ENCODE assay signal across 8 cellular contexts in genomic region chr7:138865843-138866242, GRCh38.
DNase-seq lines count a peak whose midpoint lies in the region; ATAC-seq, FAIRE-seq and TF ChIP-seq lines count a peak whose summit lies in the region.

No MANE protein-coding gene starts in this region.

- no peak overlapping the region for H3K14ac ChIP-seq in H1 (ENCODE audit: insufficient read length)

- H3K4ac ChIP-seq in H1 (replicated peaks; ENCODE audit: insufficient read length, low read depth, low read length), result no peak overlapping the region

- H3K9ac ChIP-seq in H1 (replicated peaks in 1 of 4; ENCODE audit: extremely low read depth in 1 of 4, low read depth in 3 of 4, low read length in 3 of 4), result no peak overlapping the region

- peaks cover 2% of the 10 kb centered on the region for H3K27me3 Mint-ChIP-seq in GM23338 (ENCODE audit: insufficient read depth, low read depth, poor library complexity)

- H3K27me3 ChIP-seq in BJ (ENCODE audit: control insufficient read depth, insufficient read depth, low read length) (no peaks in the 10 kb centered on the region), GM23338 (ENCODE audit: insufficient read depth) (no peaks in the 10 kb centered on the region), H1 (replicated peaks in 1 of 4; ENCODE audit: control insufficient read depth in 3 of 4, extremely low read depth in 1 of 4, insufficient read depth in 3 of 4, low read length in 3 of 4) (no peaks in the 10 kb centered on the region), upper lobe of left lung (no peaks in the 10 kb centered on the region)

- H3K4me1 ChIP-seq in GM23338 (ENCODE audit: insufficient read depth) (no peaks in the 10 kb centered on the region), H1 (replicated peaks in 1 of 4; ENCODE audit: control insufficient read depth in 3 of 4, insufficient read depth in 4 of 4, low read length in 3 of 4) (no peaks in the 10 kb centered on the region), upper lobe of left lung (no peaks in the 10 kb centered on the region)

- no peaks in the 10 kb centered on the region for H3K9me2 ChIP-seq in GM23338 (ENCODE audit: insufficient read depth)

- H3K27ac ChIP-seq in GM23338 (ENCODE audit: low read depth) (no peak overlapping the region), H1 (ENCODE audit: low read depth, low read length) (no peak overlapping the region), upper lobe of left lung (no peak overlapping the region)

- H3F3A ChIP-seq in GM23338 (replicated peaks; ENCODE audit: low read depth), result no peaks in the 10 kb centered on the region

- no peak overlapping the region for H2BK5ac ChIP-seq in H1 (ENCODE audit: low read depth, low read length)

- no peak overlapping the region for H2AK5ac ChIP-seq in H1 (ENCODE audit: low read depth, low read length)

- H3K9me3 Mint-ChIP-seq in GM23338, result no peaks in the 10 kb centered on the region

- CTCF ChIA-PET in BJ (lab: Yijun Ruan, JAX) (interaction anchor here (1.2 kb wide), 1 partner anchor 9 kb away, joined by 3 read pairs; no protein-coding TSS in a partner anchor), H1 (lab: Charles Lee; ENCODE audit: partially characterized antibody) (no interaction called here)

- no peak overlapping the region for H4K8ac ChIP-seq in H1 (ENCODE audit: extremely low read depth, insufficient read depth, low read length)

- TF ChIP-seq EP300 in H1 (IDR thresholded peaks at IDR 0.05; ENCODE audit: borderline replicate concordance in 1 of 2, low read depth in 2 of 2, low read length in 2 of 2) (no peak), upper lobe of left lung (IDR thresholded peaks at IDR 0.05) (no peak)

- H4K91ac ChIP-seq in H1 (replicated peaks; ENCODE audit: insufficient read length, low read length), result no peak overlapping the region

- 82% methylated on average over 4 of the region's 4 CpGs; no CpG with 5 or more reads in 1 of the 2 experiments for WGBS in H1 (ENCODE audit: extremely low coverage in 1 of 2, insufficient coverage in 1 of 2, insufficient read length in 1 of 2, insufficient replicate concordance in 2 of 2, low coverage in 1 of 2, low lambda C conversion rate in 2 of 2, missing lambda C conversion rate in 1 of 2), 2 experiments
- 56 to 66% methylated on average over 4 of the region's 4 CpGs for WGBS in upper lobe of left lung, 2 donors

- TF ChIP-seq CTCF in BJ (IDR thresholded peaks at IDR 0.05; ENCODE audit: insufficient read depth, low read depth, low read length), result 0 out of 2 replicates have a peak, but pooled peaks have one; percentile 19
- peak; percentile 57 to 82 for TF ChIP-seq CTCF in GM23338 (conservative IDR thresholded peaks at IDR 0.05; ENCODE audit: low read depth in 2 of 2)
- TF ChIP-seq CTCF in H1 (IDR thresholded peaks at IDR 0.05; ENCODE audit: control extremely low read depth in 1 of 3, insufficient read depth in 1 of 3, low read depth in 1 of 3, low read length in 3 of 3), result peak; percentile 36 to 73 (median 60)
- no peak for TF ChIP-seq CTCF in upper lobe of left lung (IDR thresholded peaks at IDR 0.05)

- peak; percentile 87 to 94 for TF ChIP-seq RAD21 in H1 (IDR thresholded peaks at IDR 0.05 in 1 of 2, conservative IDR thresholded peaks at IDR 0.05 in 1 of 2; ENCODE audit: low read depth in 2 of 2, low read length in 2 of 2)

- no peak overlapping the region for H3K56ac ChIP-seq in H1 (replicated peaks; ENCODE audit: insufficient read length, low read depth, low read length)

- H3K79me2 ChIP-seq in GM23338 (replicated peaks; ENCODE audit: insufficient read depth), result no peaks in the 10 kb centered on the region
- no peaks in the 10 kb centered on the region for H3K79me2 ChIP-seq in H1 (ENCODE audit: control insufficient read depth in 1 of 2, insufficient read depth in 2 of 2, low read length in 2 of 2)

- POLR2A ChIA-PET in BJ (lab: Charles Lee), result no interaction called here
- POLR2A ChIA-PET in H1 (lab: Charles Lee; ENCODE audit: partially characterized antibody), result no interaction called here

- H3K79me1 ChIP-seq in H1 (ENCODE audit: low read depth, low read length), result no peaks in the 10 kb centered on the region

- H2BK120ac ChIP-seq in H1 (replicated peaks; ENCODE audit: low read depth, low read length), result no peak overlapping the region

- DNase-seq in BJ (ENCODE audit: low read depth) (no peak), GM23338 (ENCODE audit: low spot score) (peak; percentile 54), T follicular helper cell (ENCODE audit: low read depth) (peak; percentile 17), H1 (ENCODE audit: low read depth in 1 of 2, low spot score in 2 of 2) (peak in 1 of 2 experiments; percentile 58), NCI-H2227 (lab: John Stamatoyannopoulos, UW; ENCODE audit: unreplicated experiment) (no peak), upper lobe of left lung (no peak)

- TF ChIP-seq POLR2A in H1 (IDR thresholded peaks at IDR 0.05; ENCODE audit: control extremely low read depth in 1 of 2, low read depth in 2 of 2, low read length in 2 of 2) (no peak), upper lobe of left lung (IDR thresholded peaks at IDR 0.05) (no peak)

- no peaks in the 10 kb centered on the region for H3K4me1 Mint-ChIP-seq in GM23338

- peak; percentile 81 for ATAC-seq in GM23338
- no peak for ATAC-seq in HG02852 (IDR thresholded peaks at IDR 0.05; ENCODE audit: unreplicated experiment)
- ATAC-seq in upper lobe of left lung (ENCODE audit: low FRiP score in 2 of 2), result no peak
- no peak for ATAC-seq in HG03139 (IDR thresholded peaks at IDR 0.05; ENCODE audit: unreplicated experiment)

- no peak overlapping the region for H2BK20ac ChIP-seq in H1 (ENCODE audit: low read length)

- no peak overlapping the region for H3K18ac ChIP-seq in H1 (ENCODE audit: extremely low read depth, low read length)

- H3K36me3 Mint-ChIP-seq in GM23338 (ENCODE audit: low read depth), result peaks cover 49% of the 10 kb centered on the region

- no peak overlapping the region for H2BK15ac ChIP-seq in H1 (ENCODE audit: low read length)

- no peak overlapping the region for H2BK12ac ChIP-seq in H1 (ENCODE audit: low read depth, low read length)

- no peak overlapping the region for H3K27ac Mint-ChIP-seq in GM23338

- H3K23ac ChIP-seq in H1 (ENCODE audit: insufficient read length), result no peak overlapping the region

- H2AFZ ChIP-seq in GM23338, result no peak overlapping the region
- H2AFZ ChIP-seq in H1 (ENCODE audit: low read length), result no peak overlapping the region

- FAIRE-seq in H1 (lab: Jason Lieb, UNC), result no peak

- no peaks in the 10 kb centered on the region for H3K23me2 ChIP-seq in H1 (ENCODE audit: low read depth, low read length)

- no peak overlapping the region for H3K4me3 ChIP-seq in BJ (ENCODE audit: low read depth, low read length)
- H3K4me3 ChIP-seq in GM23338, result no peak overlapping the region
- no peak overlapping the region for H3K4me3 ChIP-seq in H1 (ENCODE audit: extremely low read depth in 1 of 4, insufficient read depth in 2 of 4, low read depth in 3 of 4, low read length in 4 of 4)
- H3K4me3 ChIP-seq in upper lobe of left lung, result no peak overlapping the region

- H3K4me2 ChIP-seq in GM23338 (no peak overlapping the region), H1 (ENCODE audit: insufficient read depth in 1 of 2, low read depth in 2 of 2, low read length in 2 of 2) (no peak overlapping the region)

- no peak overlapping the region for H3K4me3 Mint-ChIP-seq in GM23338

- H4K20me1 ChIP-seq in GM23338 (replicated peaks; ENCODE audit: insufficient read depth) (no peaks in the 10 kb centered on the region), H1 (replicated peaks in 1 of 2; ENCODE audit: control insufficient read depth in 1 of 2, insufficient read depth in 2 of 2, low read length in 2 of 2) (no peaks in the 10 kb centered on the region)

- no peak overlapping the region for H4K5ac ChIP-seq in H1 (ENCODE audit: insufficient read length, low read depth, low read length)

- H3K36me3 ChIP-seq in BJ (ENCODE audit: control insufficient read depth, insufficient read depth, low read length) (peaks cover 11% of the 10 kb centered on the region), GM23338 (ENCODE audit: insufficient read depth) (no peaks in the 10 kb centered on the region; the same call in 1 of the 2 replicates), H1 (ENCODE audit: control insufficient read depth in 2 of 4, insufficient read depth in 4 of 4, low read length in 3 of 4) (peaks cover 7 to 19% (median 14%) of the 10 kb centered on the region in 4 experiments; a peak in 5 of 8 replicates), upper lobe of left lung (peaks cover 0 to 31% (median 13%) of the 10 kb centered on the region in 4 donors)

- H3K9me3 ChIP-seq in H1 (ENCODE audit: insufficient read depth in 2 of 2, low read depth in 1 of 2, low read length in 1 of 2), result no peaks in the 10 kb centered on the region
- no peaks in the 10 kb centered on the region for H3K9me3 ChIP-seq in upper lobe of left lung

Comparison
In these comparisons a context has a peak if more than half of its experiments do, and no peak if none do; other contexts are left out.
1. DNase-seq: peak in GM23338 (single experiment) and T follicular helper cell (single experiment); none in BJ (single experiment), NCI-H2227 (single experiment) and upper lobe of left lung (0 of 2).
2. CTCF ChIP-seq: peak in BJ (single experiment), GM23338 (2 of 2) and H1 (3 of 3); none in upper lobe of left lung (0 of 6).